In genomic region chr16:50448981-50449380, GRCh38 we compare ENCODE assay signal across 1 cellular context.
TF ChIP-seq lines count a peak whose summit lies in the region.

No MANE protein-coding gene starts in this region.

TF ChIP-seq in H1, 55 proteins besides CTCF, POLR2A, EP300 and RAD21:
- TF ChIP-seq, protein P1, sequence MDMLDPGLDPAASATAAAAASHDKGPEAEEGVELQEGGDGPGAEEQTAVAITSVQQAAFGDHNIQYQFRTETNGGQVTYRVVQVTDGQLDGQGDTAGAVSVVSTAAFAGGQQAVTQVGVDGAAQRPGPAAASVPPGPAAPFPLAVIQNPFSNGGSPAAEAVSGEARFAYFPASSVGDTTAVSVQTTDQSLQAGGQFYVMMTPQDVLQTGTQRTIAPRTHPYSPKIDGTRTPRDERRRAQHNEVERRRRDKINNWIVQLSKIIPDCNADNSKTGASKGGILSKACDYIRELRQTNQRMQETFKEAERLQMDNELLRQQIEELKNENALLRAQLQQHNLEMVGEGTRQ (IDR thresholded peaks at IDR 0.05; ENCODE audit: low read length) = no peak
- no peak for TF ChIP-seq BACH1 (IDR thresholded peaks at IDR 0.05; ENCODE audit: low read length)
- TF ChIP-seq CHD2 (IDR thresholded peaks at IDR 0.05; ENCODE audit: low read length) = no peak
- TF ChIP-seq SUZ12 (IDR thresholded peaks at IDR 0.05; ENCODE audit: low read length) = no peak
- no peak for TF ChIP-seq CTBP2 (IDR thresholded peaks at IDR 0.05; ENCODE audit: borderline replicate concordance, insufficient read depth, insufficient read length, low read length)
- TF ChIP-seq BCL11A (IDR thresholded peaks at IDR 0.05; ENCODE audit: low read depth in 2 of 2, low read length in 2 of 2) = no peak
- TF ChIP-seq HDAC6 (IDR thresholded peaks at IDR 0.05; ENCODE audit: low read depth, low read length) = no peak
- no peak for TF ChIP-seq KDM1A (IDR thresholded peaks at IDR 0.05; ENCODE audit: borderline replicate concordance, low read length)
- TF ChIP-seq SRF (IDR thresholded peaks at IDR 0.05; ENCODE audit: low read depth, low read length) = no peak
- TF ChIP-seq JUND (IDR thresholded peaks at IDR 0.05; ENCODE audit: low read length) = no peak
- no peak for TF ChIP-seq GTF2F1 (IDR thresholded peaks at IDR 0.05; ENCODE audit: borderline replicate concordance, low read depth, low read length)
- TF ChIP-seq RFX5 (IDR thresholded peaks at IDR 0.05; ENCODE audit: borderline replicate concordance, low read depth, low read length) = no peak
- TF ChIP-seq TCF12 (IDR thresholded peaks at IDR 0.05; ENCODE audit: low read depth, low read length) = no peak
- no peak for TF ChIP-seq NANOG (IDR thresholded peaks at IDR 0.05; ENCODE audit: insufficient read depth, low read depth, low read length, poor library complexity, severe bottlenecking)
- no peak for TF ChIP-seq PHF8 (conservative IDR thresholded peaks at IDR 0.05; ENCODE audit: low read depth, low read length)
- no peak for TF ChIP-seq KDM4A (IDR thresholded peaks at IDR 0.05; ENCODE audit: low read depth, low read length, severe bottlenecking)
- TF ChIP-seq RNF2 (IDR thresholded peaks at IDR 0.05; ENCODE audit: borderline replicate concordance, low read depth, low read length, missing control alignments, poor library complexity, severe bottlenecking) = no peak
- no peak for TF ChIP-seq SP4 (IDR thresholded peaks at IDR 0.05; ENCODE audit: low read length)
